In genomic region chrX:14351889-14352288, GRCh38 we compare ENCODE assay signal across 23 cellular contexts.
DNase-seq lines count a peak whose midpoint lies in the region; ATAC-seq, FAIRE-seq and TF ChIP-seq lines count a peak whose summit lies in the region.
"Had no signal": no experiment of that assay in that cellular context is flagged by ENCODE, and none has a peak within 500 bp of the region (broad histone marks: within the 10 kb centered on the region; RNA-seq: fewer than 3 reads in every experiment).

No MANE protein-coding gene starts in this region.

- ATAC-seq in HG02610 (IDR thresholded peaks at IDR 0.05; ENCODE audit: unreplicated experiment), result no peak
- ATAC-seq: activated CD8-positive, alpha-beta T cell treated with anti-CD3 and anti-CD28 coated beads for 36 hours; activated naive CD4-positive, alpha-beta T cell treated with anti-CD3 and anti-CD28 coated beads, Interleukin-2, amount 50 U/mL, for 72 hours; upper lobe of right lung had no signal

- H3K27me3 ChIP-seq in ectodermal cell (ENCODE audit: control insufficient read depth, insufficient read depth, low read length, poor library complexity, severe bottlenecking) (peaks cover 8% of the 10 kb centered on the region), WERI-Rb-1 (ENCODE audit: insufficient read depth, low read depth, severe bottlenecking) (peaks cover 31% of the 10 kb centered on the region)
- H3K27me3 ChIP-seq: hepatocyte, Peyer's patch, upper lobe of right lung had no signal

- H3K4me1 ChIP-seq in ectodermal cell (ENCODE audit: control insufficient read depth, insufficient read depth, low read length), result peaks cover 6% of the 10 kb centered on the region
- H3K4me1 ChIP-seq: Peyer's patch, upper lobe of right lung had no signal

- H3K36me3 ChIP-seq in ectodermal cell (ENCODE audit: control insufficient read depth, insufficient read depth, low read length), result no peaks in the 10 kb centered on the region
- no peaks in the 10 kb centered on the region for H3K36me3 ChIP-seq in WERI-Rb-1
- H3K36me3 ChIP-seq: Peyer's patch, upper lobe of right lung had no signal

- peak; percentile 44 for DNase-seq in NCI-H2107 treated with DMSO at 0.1 percent for 48 hours (lab: John Stamatoyannopoulos, UW; ENCODE audit: unreplicated experiment)
- no peak for DNase-seq in NCI-H2107 (lab: John Stamatoyannopoulos, UW)
- DNase-seq in NCI-H1930 (lab: John Stamatoyannopoulos, UW), result peak; percentile 59 to 63
- peak; percentile 33 for DNase-seq in retina
- DNase-seq in HTR-8/SVneo (ENCODE audit: insufficient read length, low spot score), result no peak
- DNase-seq in WERI-Rb-1, result no peak
- DNase-seq: activated CD4-positive, CD25-positive, alpha-beta regulatory T cell; activated CD8-positive, alpha-beta T cell treated with anti-CD3 and anti-CD28 coated beads for 36 hours; activated T-cell treated with anti-CD3 and anti-CD28 coated beads, Interleukin-2, amount 50 U/mL, for 48 hours; DMS 273 treated with DMSO at 0.1 percent for 48 hours; HCEC 1CT; IMR-90; mesenchymal stem cell; NCI-H2029 treated with DMSO at 0.1 percent for 48 hours; Peyer's patch; stimulated activated CD4-positive, alpha-beta T cell treated with anti-CD3 and anti-CD28 coated beads, Interleukin-4, amount 100 ng/mL, for 1 hour; upper lobe of right lung had no signal

- H3K4me3 ChIP-seq in ectodermal cell (ENCODE audit: insufficient read depth, low read depth, low read length), result no peak overlapping the region
- H3K4me3 ChIP-seq in WERI-Rb-1 (ENCODE audit: low read depth, low read length), result no peak overlapping the region
- H3K4me3 ChIP-seq: hepatocyte, Peyer's patch, smooth muscle cell, upper lobe of right lung had no signal

- H3K27ac ChIP-seq in ectodermal cell (ENCODE audit: insufficient read depth, low read depth, low read length, poor library complexity, severe bottlenecking) (peak overlapping the region; percentile 60), WERI-Rb-1 (no peak overlapping the region)
- H3K27ac ChIP-seq: hepatocyte, Peyer's patch, upper lobe of right lung had no signal

- no peak for TF ChIP-seq CTCF in WERI-Rb-1 (IDR thresholded peaks at IDR 0.05; ENCODE audit: low read depth, low read length)

- no peak for FAIRE-seq in HTR-8/SVneo (lab: Jason Lieb, UNC)
- FAIRE-seq: A204.1 had no signal

- H3K9me3 ChIP-seq in ectodermal cell (ENCODE audit: control insufficient read depth, low read length), result no peaks in the 10 kb centered on the region
- no peaks in the 10 kb centered on the region for H3K9me3 ChIP-seq in WERI-Rb-1 (ENCODE audit: severe bottlenecking)
- H3K9me3 ChIP-seq: Peyer's patch, upper lobe of right lung had no signal

- WGBS in ectodermal cell, 2 experiments, result 4 to 11% methylated on average over 4 of the region's 4 CpGs

Comparison
In these comparisons a context has a peak if more than half of its experiments do, and no peak if none do; other contexts are left out.
1. DNase-seq: peak in NCI-H2107 treated with DMSO at 0.1 percent for 48 hours (single experiment), NCI-H1930 (2 of 2) and retina (single experiment); none in NCI-H2107 (single experiment), HTR-8/SVneo (single experiment) and WERI-Rb-1 (single experiment).